9 cellular contexts compared by ENCODE assay signal in genomic region chr5:143182901-143183820, GRCh38.
DNase-seq lines count a peak whose midpoint lies in the region; ATAC-seq and TF ChIP-seq lines count a peak whose summit lies in the region.
"Had no signal": no experiment of that assay in that cellular context is flagged by ENCODE, and none has a peak within 500 bp of the region (broad histone marks: within the 10 kb centered on the region; RNA-seq: fewer than 3 reads in every experiment).

No MANE protein-coding gene starts in this region.

- peak overlapping the region; percentile 61 for H3K4me3 Mint-ChIP-seq in T-helper 1 cell treated with Interleukin-12 subunit alpha and Interleukin-12 subunit beta and Interleukin-4 antibody, amounts not matched to agents 30 μg/mL and 1 μg/mL, for 36 hours

- H3K4me3 ChIP-seq in fibroblast of the aortic adventitia (ENCODE audit: low read depth, low read length): no peak overlapping the region
- H3K4me3 ChIP-seq: skin epidermis had no signal

- H3K9me3 Mint-ChIP-seq in T-helper 1 cell treated with Interleukin-12 subunit alpha and Interleukin-12 subunit beta and Interleukin-4 antibody, amounts not matched to agents 30 μg/mL and 1 μg/mL, for 36 hours: peaks cover 11% of the 10 kb centered on the region

- H3K4me1 Mint-ChIP-seq in T-helper 1 cell treated with Interleukin-12 subunit alpha and Interleukin-12 subunit beta and Interleukin-4 antibody, amounts not matched to agents 30 μg/mL and 1 μg/mL, for 36 hours (ENCODE audit: low read depth): peaks cover 66% of the 10 kb centered on the region

- no peak for TF ChIP-seq CTCF in fibroblast of the aortic adventitia (IDR thresholded peaks at IDR 0.05; ENCODE audit: insufficient read depth, low read length)

- H3K36me3 Mint-ChIP-seq in T-helper 1 cell treated with Interleukin-12 subunit alpha and Interleukin-12 subunit beta and Interleukin-4 antibody, amounts not matched to agents 30 μg/mL and 1 μg/mL, for 36 hours (ENCODE audit: low read depth): peaks cover 18% of the 10 kb centered on the region

- no peaks in the 10 kb centered on the region for H3K27me3 Mint-ChIP-seq in T-helper 1 cell treated with Interleukin-12 subunit alpha and Interleukin-12 subunit beta and Interleukin-4 antibody, amounts not matched to agents 30 μg/mL and 1 μg/mL, for 36 hours (ENCODE audit: low read depth)

- peak; percentile 71 for ATAC-seq in HG02884 (IDR thresholded peaks at IDR 0.05; ENCODE audit: unreplicated experiment)

- DNase-seq in NCI-H2029 treated with DMSO at 0.1 percent for 48 hours (lab: John Stamatoyannopoulos, UW) (peak; percentile 41), NCI-H2029 (lab: John Stamatoyannopoulos, UW) (no peak), fibroblast of the aortic adventitia (ENCODE audit: low read depth) (peak; percentile 56), SW 1271 (lab: John Stamatoyannopoulos, UW) (no peak), hippocampal formation (lab: John Stamatoyannopoulos, UW) (no peak)
- DNase-seq in stimulated activated CD8-positive, alpha-beta memory T cell treated with anti-CD3 and anti-CD28 coated beads, Interleukin-4, amount 100 ng/mL, for 24 hours (ENCODE audit: low read depth): peak; percentile 33

- peak overlapping the region; percentile 91 for H3K27ac Mint-ChIP-seq in T-helper 1 cell treated with Interleukin-12 subunit alpha and Interleukin-12 subunit beta and Interleukin-4 antibody, amounts not matched to agents 30 μg/mL and 1 μg/mL, for 36 hours

Comparison
In these comparisons a context has a peak if more than half of its experiments do, and no peak if none do; other contexts are left out.
1. DNase-seq: peak in NCI-H2029 treated with DMSO at 0.1 percent for 48 hours (single experiment), fibroblast of the aortic adventitia (single experiment) and stimulated activated CD8-positive, alpha-beta memory T cell treated with anti-CD3 and anti-CD28 coated beads, Interleukin-4, amount 100 ng/mL, for 24 hours (single experiment); none in NCI-H2029 (single experiment), SW 1271 (0 of 2) and hippocampal formation (0 of 2).